ENCODE assay signal across 11 cellular contexts in genomic region chr20:17558941-17559304, GRCh38. TPM values are rescaled to one million over a fixed set of nuclear protein-coding genes. Genes with fewer than 3 reads are reported as not detected.
A peak's percentile ranks its signal among the peaks of the same experiment; 100 is the strongest.
DNase-seq lines count a peak whose midpoint lies in the region; TF ChIP-seq lines count a peak whose summit lies in the region.
"Had no signal": no experiment of that assay in that cellular context is flagged by ENCODE, and none has a peak within 500 bp of the region (broad histone marks: within the 10 kb centered on the region; RNA-seq: fewer than 3 reads in every experiment).

No MANE protein-coding gene starts in this region.

- WGBS in adrenal gland, 4 donors: 76 to 86% (median 84%) methylated on average over 1 of the region's 1 CpG
- 90% methylated on average over 1 of the region's 1 CpG for WGBS in liver

- no peak for DNase-seq in T-helper 2 cell treated with Interferon-gamma antibody and Interleukin-4, amounts not matched to agents 5 μg/mL and 100 μg/mL, for 36 hours (ENCODE audit: low spot score)
- DNase-seq in T-helper 2 cell (no peak), adrenal gland (no peak), caudate nucleus (lab: John Stamatoyannopoulos, UW) (no peak), ecto neural progenitor cell (ENCODE audit: low spot score) (no peak), NCI-H1694 treated with DMSO at 0.1 percent for 48 hours (lab: John Stamatoyannopoulos, UW) (no peak)
- DNase-seq: NCI-H2107, substantia nigra had no signal

- no peak overlapping the region for H3K4me3 Mint-ChIP-seq in T-helper 2 cell treated with Interferon-gamma antibody and Interleukin-4, amounts not matched to agents 5 μg/mL and 100 μg/mL, for 36 hours

- no peak overlapping the region for H3K9ac ChIP-seq in liver (ENCODE audit: low read depth in 1 of 2, low read length in 2 of 2)
- H3K9ac ChIP-seq in subcutaneous abdominal adipose tissue (ENCODE audit: low read length in 5 of 5): no peak overlapping the region

- no peaks in the 10 kb centered on the region for H3K27me3 Mint-ChIP-seq in T-helper 2 cell treated with Interferon-gamma antibody and Interleukin-4, amounts not matched to agents 5 μg/mL and 100 μg/mL, for 36 hours (ENCODE audit: low read depth)

- no peak for TF ChIP-seq POLR2A in adrenal gland (IDR thresholded peaks at IDR 0.05)

- H3K4me3 ChIP-seq in adrenal gland (peak overlapping the region in 1 of 4 donors; percentile 8), liver (ENCODE audit: low read depth in 1 of 3, low read length in 3 of 3) (no peak overlapping the region), subcutaneous abdominal adipose tissue (ENCODE audit: low read depth in 1 of 5, low read length in 5 of 5) (no peak overlapping the region)
- H3K4me3 ChIP-seq: SJCRH30 had no signal

- TF ChIP-seq CTCF in adrenal gland (IDR thresholded peaks at IDR 0.05) (no peak), liver (IDR thresholded peaks at IDR 0.05; ENCODE audit: low read depth, low read length, missing input control) (no peak)

- H3K9me3 ChIP-seq in adrenal gland (replicated peaks in 1 of 3) (no peaks in the 10 kb centered on the region), liver (ENCODE audit: control insufficient read depth in 4 of 4, low read length in 3 of 4) (no peaks in the 10 kb centered on the region), subcutaneous abdominal adipose tissue (ENCODE audit: control insufficient read depth in 5 of 5, low read length in 5 of 5) (no peaks in the 10 kb centered on the region)
- H3K9me3 ChIP-seq: SJCRH30 had no signal

- intact Hi-C loops in adrenal gland (cut with DNase I): no loop called here

- TF ChIP-seq RAD21 in liver (IDR thresholded peaks at IDR 0.05): no peak

- H3K27ac Mint-ChIP-seq in T-helper 2 cell treated with Interferon-gamma antibody and Interleukin-4, amounts not matched to agents 5 μg/mL and 100 μg/mL, for 36 hours: peak overlapping the region; percentile 67

- H3K4me1 ChIP-seq in adrenal gland (replicated peaks in 1 of 2) (peaks cover 17 to 24% of the 10 kb centered on the region in 2 donors), liver (ENCODE audit: control insufficient read depth in 4 of 4, insufficient read depth in 4 of 4, low read length in 3 of 4) (peaks cover 0 to 11% (median 5%) of the 10 kb centered on the region in 4 donors), subcutaneous abdominal adipose tissue (ENCODE audit: control insufficient read depth in 5 of 5, insufficient read depth in 5 of 5, low read length in 5 of 5) (peaks cover 7 to 19% (median 11%) of the 10 kb centered on the region in 5 donors)

- no peaks in the 10 kb centered on the region for H3K9me3 Mint-ChIP-seq in T-helper 2 cell treated with Interferon-gamma antibody and Interleukin-4, amounts not matched to agents 5 μg/mL and 100 μg/mL, for 36 hours

- H3K36me3 ChIP-seq in adrenal gland (replicated peaks in 1 of 2) (no peaks in the 10 kb centered on the region), liver (ENCODE audit: control insufficient read depth in 4 of 4, insufficient read depth in 3 of 4, low read depth in 1 of 4, low read length in 3 of 4) (no peaks in the 10 kb centered on the region), subcutaneous abdominal adipose tissue (ENCODE audit: control insufficient read depth in 5 of 5, insufficient read depth in 5 of 5, low read length in 5 of 5) (no peaks in the 10 kb centered on the region)
- H3K36me3 ChIP-seq: SJCRH30 had no signal

- H3K27me3 ChIP-seq in adrenal gland (no peaks in the 10 kb centered on the region), liver (ENCODE audit: control insufficient read depth in 4 of 4, insufficient read depth in 4 of 4, low read length in 3 of 4) (no peaks in the 10 kb centered on the region), subcutaneous abdominal adipose tissue (ENCODE audit: control insufficient read depth in 5 of 5, insufficient read depth in 4 of 5, low read length in 5 of 5) (no peaks in the 10 kb centered on the region)
- H3K27me3 ChIP-seq: SJCRH30 had no signal

- H3K27ac ChIP-seq in adrenal gland (peak overlapping the region; percentile 83 to 97 (median 91)), liver (ENCODE audit: low read depth in 1 of 2, low read length in 2 of 2) (peak overlapping the region; percentile 2 to 51), subcutaneous abdominal adipose tissue (ENCODE audit: low read depth, low read length) (peak overlapping the region; percentile 21), caudate nucleus (ENCODE audit: low read depth, low read length) (no peak overlapping the region)

- H3K36me3 Mint-ChIP-seq in T-helper 2 cell treated with Interferon-gamma antibody and Interleukin-4, amounts not matched to agents 5 μg/mL and 100 μg/mL, for 36 hours (ENCODE audit: low read depth): no peaks in the 10 kb centered on the region

- H3K4me1 Mint-ChIP-seq in T-helper 2 cell treated with Interferon-gamma antibody and Interleukin-4, amounts not matched to agents 5 μg/mL and 100 μg/mL, for 36 hours (ENCODE audit: low read depth): peaks cover 15% of the 10 kb centered on the region

TF ChIP-seq in liver, 16 proteins besides CTCF, POLR2A, EP300 and RAD21:
- TF ChIP-seq MAX (IDR thresholded peaks at IDR 0.05) (no peak), EGR1 (IDR thresholded peaks at IDR 0.05; ENCODE audit: low read depth in 2 of 2) (no peak), NR2F2 (IDR thresholded peaks at IDR 0.05) (no peak), SP1 (IDR thresholded peaks at IDR 0.05) (no peak), FOXA1 (IDR thresholded peaks at IDR 0.05) (no peak), JUND (IDR thresholded peaks at IDR 0.05) (no peak), GABPA (IDR thresholded peaks at IDR 0.05 in 1 of 2, conservative IDR thresholded peaks at IDR 0.05 in 1 of 2) (no peak), HNF4G (IDR thresholded peaks at IDR 0.05) (no peak), FOXA2 (IDR thresholded peaks at IDR 0.05) (no peak), YY1 (IDR thresholded peaks at IDR 0.05) (no peak), TAF1 (conservative IDR thresholded peaks at IDR 0.05) (no peak), ATF3 (IDR thresholded peaks at IDR 0.05) (no peak), REST (IDR thresholded peaks at IDR 0.05) (no peak), RXRA (IDR thresholded peaks at IDR 0.05) (no peak)

RNA-seq across cellular contexts. Expression of gene DSTN, which starts 11.0 kb away (rescaled TPM):
- total RNA-seq in adrenal gland (100 to 1,000 TPM; 256 to 385 (median 280) TPM), liver (10 to 100 TPM; 39.9 to 82.7 TPM)
- polyA plus RNA-seq in adrenal gland (100 to 1,000 TPM; 184 to 552 (median 192) TPM), liver (100 to 1,000 TPM; 133 to 137 TPM)

RNA-seq across cellular contexts. Expression of gene BFSP1, which starts 27.7 kb away (rescaled TPM):
- total RNA-seq in adrenal gland (10 to 100 TPM in 1 of 8 donors, 1 to 10 TPM in 5, under 1 TPM in 2; 0.39 to 18.5 (median 2.7) TPM), liver (under 1 TPM; 0.17 to 0.28 TPM)
- polyA plus RNA-seq in adrenal gland (1 to 10 TPM; 1.7 to 3.3 (median 1.9) TPM), liver (under 1 TPM; 0.14 to 0.25 TPM)
- total RNA-seq: SJCRH30 had no signal
